In the genomic region with DNA sequence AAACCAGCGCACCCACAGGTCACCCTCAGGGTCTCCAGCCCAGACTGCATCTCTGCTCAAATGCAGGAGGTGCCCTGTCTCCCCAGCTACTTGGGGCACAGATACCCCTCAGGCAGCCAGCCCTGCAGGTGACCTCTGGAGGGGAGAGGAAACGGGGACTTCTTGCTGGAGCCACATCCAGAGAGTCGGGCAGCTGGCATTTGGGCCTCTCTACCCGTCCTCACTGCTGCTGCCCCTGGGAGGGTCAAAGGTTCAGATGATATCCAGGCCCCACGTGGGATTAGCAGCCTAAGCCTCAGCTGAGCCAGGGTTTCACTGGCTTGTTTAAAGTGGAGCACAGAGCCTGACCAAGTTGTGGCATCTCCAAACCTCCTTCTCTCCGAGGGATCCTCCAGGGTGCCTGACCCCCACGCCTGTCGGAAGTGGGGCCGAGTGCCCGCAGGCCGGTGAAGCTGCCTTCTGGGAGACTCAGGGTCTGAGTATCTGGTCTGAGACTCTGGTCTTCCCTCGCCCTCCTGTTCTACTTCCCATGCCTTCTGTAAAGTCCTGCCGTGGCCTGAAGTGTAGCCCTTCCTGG, we compare ENCODE assay signal across 1 cellular context.
TF ChIP-seq lines count a peak whose summit lies in the region.

No MANE protein-coding gene starts in this region.

TF ChIP-seq in HepG2, 621 proteins besides CTCF, POLR2A, EP300 and RAD21:
- TF ChIP-seq ZNF251 (CRISPR knock-in tag; IDR thresholded peaks at IDR 0.05): no peak
- no peak for TF ChIP-seq TCF7L2 (IDR thresholded peaks at IDR 0.05; ENCODE audit: low read depth, low read length)
- no peak for TF ChIP-seq SKI (IDR thresholded peaks at IDR 0.05; ENCODE audit: partially characterized antibody)
- TF ChIP-seq, protein P1, sequence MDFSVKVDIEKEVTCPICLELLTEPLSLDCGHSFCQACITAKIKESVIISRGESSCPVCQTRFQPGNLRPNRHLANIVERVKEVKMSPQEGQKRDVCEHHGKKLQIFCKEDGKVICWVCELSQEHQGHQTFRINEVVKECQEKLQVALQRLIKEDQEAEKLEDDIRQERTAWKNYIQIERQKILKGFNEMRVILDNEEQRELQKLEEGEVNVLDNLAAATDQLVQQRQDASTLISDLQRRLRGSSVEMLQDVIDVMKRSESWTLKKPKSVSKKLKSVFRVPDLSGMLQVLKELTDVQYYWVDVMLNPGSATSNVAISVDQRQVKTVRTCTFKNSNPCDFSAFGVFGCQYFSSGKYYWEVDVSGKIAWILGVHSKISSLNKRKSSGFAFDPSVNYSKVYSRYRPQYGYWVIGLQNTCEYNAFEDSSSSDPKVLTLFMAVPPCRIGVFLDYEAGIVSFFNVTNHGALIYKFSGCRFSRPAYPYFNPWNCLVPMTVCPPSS (IDR thresholded peaks at IDR 0.05): no peak
- no peak for TF ChIP-seq ZNF143 (CRISPR knock-in tag; IDR thresholded peaks at IDR 0.05)
- TF ChIP-seq, protein P2, sequence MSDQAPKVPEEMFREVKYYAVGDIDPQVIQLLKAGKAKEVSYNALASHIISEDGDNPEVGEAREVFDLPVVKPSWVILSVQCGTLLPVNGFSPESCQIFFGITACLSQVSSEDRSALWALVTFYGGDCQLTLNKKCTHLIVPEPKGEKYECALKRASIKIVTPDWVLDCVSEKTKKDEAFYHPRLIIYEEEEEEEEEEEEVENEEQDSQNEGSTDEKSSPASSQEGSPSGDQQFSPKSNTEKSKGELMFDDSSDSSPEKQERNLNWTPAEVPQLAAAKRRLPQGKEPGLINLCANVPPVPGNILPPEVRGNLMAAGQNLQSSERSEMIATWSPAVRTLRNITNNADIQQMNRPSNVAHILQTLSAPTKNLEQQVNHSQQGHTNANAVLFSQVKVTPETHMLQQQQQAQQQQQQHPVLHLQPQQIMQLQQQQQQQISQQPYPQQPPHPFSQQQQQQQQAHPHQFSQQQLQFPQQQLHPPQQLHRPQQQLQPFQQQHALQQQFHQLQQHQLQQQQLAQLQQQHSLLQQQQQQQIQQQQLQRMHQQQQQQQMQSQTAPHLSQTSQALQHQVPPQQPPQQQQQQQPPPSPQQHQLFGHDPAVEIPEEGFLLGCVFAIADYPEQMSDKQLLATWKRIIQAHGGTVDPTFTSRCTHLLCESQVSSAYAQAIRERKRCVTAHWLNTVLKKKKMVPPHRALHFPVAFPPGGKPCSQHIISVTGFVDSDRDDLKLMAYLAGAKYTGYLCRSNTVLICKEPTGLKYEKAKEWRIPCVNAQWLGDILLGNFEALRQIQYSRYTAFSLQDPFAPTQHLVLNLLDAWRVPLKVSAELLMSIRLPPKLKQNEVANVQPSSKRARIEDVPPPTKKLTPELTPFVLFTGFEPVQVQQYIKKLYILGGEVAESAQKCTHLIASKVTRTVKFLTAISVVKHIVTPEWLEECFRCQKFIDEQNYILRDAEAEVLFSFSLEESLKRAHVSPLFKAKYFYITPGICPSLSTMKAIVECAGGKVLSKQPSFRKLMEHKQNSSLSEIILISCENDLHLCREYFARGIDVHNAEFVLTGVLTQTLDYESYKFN (CRISPR knock-in tag; conservative IDR thresholded peaks at IDR 0.05): no peak
- TF ChIP-seq GTF2F1 (IDR thresholded peaks at IDR 0.05; ENCODE audit: low read length): no peak
- no peak for TF ChIP-seq YEATS2 (CRISPR knock-in tag; IDR thresholded peaks at IDR 0.05; ENCODE audit: borderline replicate concordance)
- TF ChIP-seq, protein P3, sequence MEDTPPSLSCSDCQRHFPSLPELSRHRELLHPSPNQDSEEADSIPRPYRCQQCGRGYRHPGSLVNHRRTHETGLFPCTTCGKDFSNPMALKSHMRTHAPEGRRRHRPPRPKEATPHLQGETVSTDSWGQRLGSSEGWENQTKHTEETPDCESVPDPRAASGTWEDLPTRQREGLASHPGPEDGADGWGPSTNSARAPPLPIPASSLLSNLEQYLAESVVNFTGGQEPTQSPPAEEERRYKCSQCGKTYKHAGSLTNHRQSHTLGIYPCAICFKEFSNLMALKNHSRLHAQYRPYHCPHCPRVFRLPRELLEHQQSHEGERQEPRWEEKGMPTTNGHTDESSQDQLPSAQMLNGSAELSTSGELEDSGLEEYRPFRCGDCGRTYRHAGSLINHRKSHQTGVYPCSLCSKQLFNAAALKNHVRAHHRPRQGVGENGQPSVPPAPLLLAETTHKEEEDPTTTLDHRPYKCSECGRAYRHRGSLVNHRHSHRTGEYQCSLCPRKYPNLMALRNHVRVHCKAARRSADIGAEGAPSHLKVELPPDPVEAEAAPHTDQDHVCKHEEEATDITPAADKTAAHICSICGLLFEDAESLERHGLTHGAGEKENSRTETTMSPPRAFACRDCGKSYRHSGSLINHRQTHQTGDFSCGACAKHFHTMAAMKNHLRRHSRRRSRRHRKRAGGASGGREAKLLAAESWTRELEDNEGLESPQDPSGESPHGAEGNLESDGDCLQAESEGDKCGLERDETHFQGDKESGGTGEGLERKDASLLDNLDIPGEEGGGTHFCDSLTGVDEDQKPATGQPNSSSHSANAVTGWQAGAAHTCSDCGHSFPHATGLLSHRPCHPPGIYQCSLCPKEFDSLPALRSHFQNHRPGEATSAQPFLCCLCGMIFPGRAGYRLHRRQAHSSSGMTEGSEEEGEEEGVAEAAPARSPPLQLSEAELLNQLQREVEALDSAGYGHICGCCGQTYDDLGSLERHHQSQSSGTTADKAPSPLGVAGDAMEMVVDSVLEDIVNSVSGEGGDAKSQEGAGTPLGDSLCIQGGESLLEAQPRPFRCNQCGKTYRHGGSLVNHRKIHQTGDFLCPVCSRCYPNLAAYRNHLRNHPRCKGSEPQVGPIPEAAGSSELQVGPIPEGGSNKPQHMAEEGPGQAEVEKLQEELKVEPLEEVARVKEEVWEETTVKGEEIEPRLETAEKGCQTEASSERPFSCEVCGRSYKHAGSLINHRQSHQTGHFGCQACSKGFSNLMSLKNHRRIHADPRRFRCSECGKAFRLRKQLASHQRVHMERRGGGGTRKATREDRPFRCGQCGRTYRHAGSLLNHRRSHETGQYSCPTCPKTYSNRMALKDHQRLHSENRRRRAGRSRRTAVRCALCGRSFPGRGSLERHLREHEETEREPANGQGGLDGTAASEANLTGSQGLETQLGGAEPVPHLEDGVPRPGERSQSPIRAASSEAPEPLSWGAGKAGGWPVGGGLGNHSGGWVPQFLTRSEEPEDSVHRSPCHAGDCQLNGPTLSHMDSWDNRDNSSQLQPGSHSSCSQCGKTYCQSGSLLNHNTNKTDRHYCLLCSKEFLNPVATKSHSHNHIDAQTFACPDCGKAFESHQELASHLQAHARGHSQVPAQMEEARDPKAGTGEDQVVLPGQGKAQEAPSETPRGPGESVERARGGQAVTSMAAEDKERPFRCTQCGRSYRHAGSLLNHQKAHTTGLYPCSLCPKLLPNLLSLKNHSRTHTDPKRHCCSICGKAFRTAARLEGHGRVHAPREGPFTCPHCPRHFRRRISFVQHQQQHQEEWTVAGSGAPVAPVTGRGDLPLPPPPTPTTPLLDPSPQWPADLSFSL (CRISPR knock-in tag; IDR thresholded peaks at IDR 0.05): no peak
- no peak for TF ChIP-seq TEAD3 (CRISPR knock-in tag; optimal IDR thresholded peaks at IDR 0.05; ENCODE audit: borderline replicate concordance)
- TF ChIP-seq, protein P4, sequence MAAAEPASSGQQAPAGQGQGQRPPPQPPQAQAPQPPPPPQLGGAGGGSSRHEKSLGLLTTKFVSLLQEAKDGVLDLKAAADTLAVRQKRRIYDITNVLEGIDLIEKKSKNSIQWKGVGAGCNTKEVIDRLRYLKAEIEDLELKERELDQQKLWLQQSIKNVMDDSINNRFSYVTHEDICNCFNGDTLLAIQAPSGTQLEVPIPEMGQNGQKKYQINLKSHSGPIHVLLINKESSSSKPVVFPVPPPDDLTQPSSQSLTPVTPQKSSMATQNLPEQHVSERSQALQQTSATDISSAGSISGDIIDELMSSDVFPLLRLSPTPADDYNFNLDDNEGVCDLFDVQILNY (CRISPR knock-in tag; conservative IDR thresholded peaks at IDR 0.05): no peak
- TF ChIP-seq ZNF234 (CRISPR knock-in tag; conservative IDR thresholded peaks at IDR 0.05): no peak
- no peak for TF ChIP-seq ARHGAP35 (CRISPR knock-in tag; IDR thresholded peaks at IDR 0.05; ENCODE audit: borderline replicate concordance)
- no peak for TF ChIP-seq ZNF180 (CRISPR knock-in tag; IDR thresholded peaks at IDR 0.05; ENCODE audit: borderline replicate concordance, low read depth)
- no peak for TF ChIP-seq REPIN1 (CRISPR knock-in tag; IDR thresholded peaks at IDR 0.05; ENCODE audit: borderline replicate concordance, low read depth)
- no peak for TF ChIP-seq ZNF781 (CRISPR knock-in tag; IDR thresholded peaks at IDR 0.05; ENCODE audit: borderline replicate concordance, not compliant biosample characterization)
- TF ChIP-seq U2AF2 (IDR thresholded peaks at IDR 0.05; ENCODE audit: low read depth, low read length): no peak
TF ChIP-seq in HepG2: peak in this region for 0.
